ENCODE assay signal across 10 cellular contexts in genomic region chr1:152926091-152926490, GRCh38. TPM values are rescaled to one million over a fixed set of nuclear protein-coding genes. Genes with fewer than 3 reads are reported as not detected.
DNase-seq lines count a peak whose midpoint lies in the region; ATAC-seq and TF ChIP-seq lines count a peak whose summit lies in the region.
"Had no signal": no experiment of that assay in that cellular context is flagged by ENCODE, and none has a peak within 500 bp of the region (broad histone marks: within the 10 kb centered on the region; RNA-seq: fewer than 3 reads in every experiment).

No MANE protein-coding gene starts in this region.

- H3K9me3 Mint-ChIP-seq in activated CD8-positive, alpha-beta T cell treated with anti-CD3 and anti-CD28 coated beads for 36 hours, result no peaks in the 10 kb centered on the region
- H3K9me3 Mint-ChIP-seq: activated B cell treated with CpG ODN at 0.5 μM for 24 hours had no signal

- H3K9me3 ChIP-seq in BE2C (no peaks in the 10 kb centered on the region), NT2/D1 (ENCODE audit: insufficient read depth, low read length) (peaks cover 22% of the 10 kb centered on the region)

- H3K27ac ChIP-seq in foreskin keratinocyte (no peak overlapping the region), caudate nucleus (ENCODE audit: low read depth, low read length) (no peak overlapping the region)

- H3K27me3 Mint-ChIP-seq in activated CD8-positive, alpha-beta T cell treated with anti-CD3 and anti-CD28 coated beads for 36 hours, result peaks cover 13% of the 10 kb centered on the region

- no peaks in the 10 kb centered on the region for H3K36me3 Mint-ChIP-seq in activated CD8-positive, alpha-beta T cell treated with anti-CD3 and anti-CD28 coated beads for 36 hours (ENCODE audit: low read depth)

- H3K27me3 ChIP-seq in BE2C, result no peaks in the 10 kb centered on the region
- no peaks in the 10 kb centered on the region for H3K27me3 ChIP-seq in NT2/D1 (ENCODE audit: insufficient read depth, insufficient read length)
- H3K27me3 ChIP-seq in foreskin keratinocyte, result no peaks in the 10 kb centered on the region

- POLR2A ChIA-PET in activated CD8-positive, alpha-beta T cell treated with anti-CD3 and anti-CD28 coated beads for 36 hours (lab: Charles Lee), result no interaction called here

- H3K4me3 ChIP-seq in BE2C (ENCODE audit: low read depth, low read length) (no peak overlapping the region), NT2/D1 (ENCODE audit: insufficient read length, low read depth) (no peak overlapping the region)

- TF ChIP-seq CTCF in BE2C (IDR thresholded peaks at IDR 0.05; ENCODE audit: low read depth, low read length), result peak; percentile 31
- TF ChIP-seq CTCF in foreskin keratinocyte (conservative IDR thresholded peaks at IDR 0.05), result peak; percentile 88
- no peak for TF ChIP-seq CTCF in activated CD8-positive, alpha-beta T cell treated with anti-CD3 and anti-CD28 coated beads for 36 hours (IDR thresholded peaks at IDR 0.05)

- DNase-seq in BE2C (no peak), NT2/D1 (ENCODE audit: low read depth, low spot score) (peak; percentile 11), foreskin keratinocyte (peak in 1 of 2 donors; percentile 64), caudate nucleus (lab: John Stamatoyannopoulos, UW) (no peak), kidney glomerular epithelial cell (lab: John Stamatoyannopoulos, UW) (no peak)
- DNase-seq in activated CD8-positive, alpha-beta T cell treated with anti-CD3 and anti-CD28 coated beads for 36 hours, result no peak
- DNase-seq: activated B cell treated with CpG ODN at 0.5 μM for 24 hours had no signal

- no peak overlapping the region for H3K9ac ChIP-seq in NT2/D1 (ENCODE audit: insufficient read length, low read depth)

- no peaks in the 10 kb centered on the region for H3K36me3 ChIP-seq in BE2C
- no peaks in the 10 kb centered on the region for H3K36me3 ChIP-seq in NT2/D1 (ENCODE audit: insufficient read depth, insufficient read length, low read length)

- no peaks in the 10 kb centered on the region for H3K4me1 ChIP-seq in BE2C
- H3K4me1 ChIP-seq in NT2/D1 (ENCODE audit: insufficient read depth, insufficient read length), result no peaks in the 10 kb centered on the region
- no peaks in the 10 kb centered on the region for H3K4me1 ChIP-seq in foreskin keratinocyte

- CTCF ChIA-PET in activated CD8-positive, alpha-beta T cell treated with anti-CD3 and anti-CD28 coated beads for 36 hours (lab: Charles Lee), result interaction anchor here (0.7 to 1.9 kb wide), 5 partner anchors 13 to 272 kb away, joined by 4 to 11 read pairs (median 7); partner anchors contain the start of gene SMCP

- ATAC-seq in GM19467 (IDR thresholded peaks at IDR 0.05; ENCODE audit: unreplicated experiment), result peak; percentile 56
- peak; percentile 41 for ATAC-seq in foreskin keratinocyte
- ATAC-seq in GM18873 (IDR thresholded peaks at IDR 0.05; ENCODE audit: low FRiP score, unreplicated experiment), result no peak
- no peak for ATAC-seq in activated CD8-positive, alpha-beta T cell treated with anti-CD3 and anti-CD28 coated beads for 36 hours

- H3K27ac Mint-ChIP-seq in activated CD8-positive, alpha-beta T cell treated with anti-CD3 and anti-CD28 coated beads for 36 hours, result no peak overlapping the region
- H3K27ac Mint-ChIP-seq: activated B cell treated with CpG ODN at 0.5 μM for 24 hours had no signal

- intact Hi-C loops in activated CD8-positive, alpha-beta T cell treated with anti-CD3 and anti-CD28 coated beads for 36 hours (cut with micrococcal nuclease), result no loop called here

- no peaks in the 10 kb centered on the region for H3K4me1 Mint-ChIP-seq in activated CD8-positive, alpha-beta T cell treated with anti-CD3 and anti-CD28 coated beads for 36 hours (ENCODE audit: low read depth)
- H3K4me1 Mint-ChIP-seq: activated B cell treated with CpG ODN at 0.5 μM for 24 hours had no signal

- H3K4me3 Mint-ChIP-seq in activated CD8-positive, alpha-beta T cell treated with anti-CD3 and anti-CD28 coated beads for 36 hours, result no peak overlapping the region
- H3K4me3 Mint-ChIP-seq: activated B cell treated with CpG ODN at 0.5 μM for 24 hours had no signal

RNA-seq across cellular contexts. Expression of gene IVL, which starts 17.7 kb away (rescaled TPM):
- polyA plus RNA-seq in BE2C (2012; ENCODE audit: insufficient read depth, insufficient read length, low read depth), result not detected
- total RNA-seq in foreskin keratinocyte, result 1.5 and 2.1 TPM in 2 replicates
- polyA plus RNA-seq in foreskin keratinocyte, result 1.5 and 2.6 TPM in 2 replicates
- total RNA-seq in activated CD8-positive, alpha-beta T cell treated with anti-CD3 and anti-CD28 coated beads for 36 hours, result not detected
- total RNA-seq: activated B cell treated with CpG ODN at 0.5 μM for 24 hours, mononuclear cell had no signal

RNA-seq across cellular contexts. Expression of gene SPRR5, which starts 20.9 kb away (rescaled TPM):
- polyA plus RNA-seq in BE2C (2012; ENCODE audit: insufficient read depth, insufficient read length, low read depth), result not detected
- total RNA-seq in foreskin keratinocyte, result 0.24 and 0.32 TPM in 2 replicates
- polyA plus RNA-seq in foreskin keratinocyte, result 0.22 and 0.44 TPM in 2 replicates
- not detected for total RNA-seq in activated CD8-positive, alpha-beta T cell treated with anti-CD3 and anti-CD28 coated beads for 36 hours
- total RNA-seq: activated B cell treated with CpG ODN at 0.5 μM for 24 hours, mononuclear cell had no signal

RNA-seq across cellular contexts. Expression of gene SPRR4, which starts 44.4 kb away (rescaled TPM):
- polyA plus RNA-seq in BE2C (2012; ENCODE audit: insufficient read depth, insufficient read length, low read depth), result not detected
- total RNA-seq in foreskin keratinocyte, result 0.18 TPM in 1 of 2 replicates, not detected in the other
- 0.14 and 0.16 TPM in 2 replicates for polyA plus RNA-seq in foreskin keratinocyte
- total RNA-seq in activated CD8-positive, alpha-beta T cell treated with anti-CD3 and anti-CD28 coated beads for 36 hours, result not detected
- total RNA-seq: activated B cell treated with CpG ODN at 0.5 μM for 24 hours, mononuclear cell had no signal

RNA-seq across cellular contexts. Expression of gene SMCP, which starts 48.0 kb away (rescaled TPM):
- not detected for polyA plus RNA-seq in BE2C (2012; ENCODE audit: insufficient read depth, insufficient read length, low read depth)
- not detected in 2 replicates for total RNA-seq in foreskin keratinocyte
- polyA plus RNA-seq in foreskin keratinocyte, result not detected in 2 replicates
- total RNA-seq in activated CD8-positive, alpha-beta T cell treated with anti-CD3 and anti-CD28 coated beads for 36 hours, result not detected
- total RNA-seq: activated B cell treated with CpG ODN at 0.5 μM for 24 hours, mononuclear cell had no signal

RNA-seq across cellular contexts. Expression of gene SPRR1A, which starts 57.8 kb away (rescaled TPM):
- not detected for polyA plus RNA-seq in BE2C (2012; ENCODE audit: insufficient read depth, insufficient read length, low read depth)
- total RNA-seq in foreskin keratinocyte, result 7.7 and 12.7 TPM in 2 replicates
- polyA plus RNA-seq in foreskin keratinocyte, result 9.4 and 21.8 TPM in 2 replicates
- not detected for total RNA-seq in activated CD8-positive, alpha-beta T cell treated with anti-CD3 and anti-CD28 coated beads for 36 hours
- total RNA-seq: activated B cell treated with CpG ODN at 0.5 μM for 24 hours, mononuclear cell had no signal

Comparison
In these comparisons a context has a peak if more than half of its experiments do, and no peak if none do; other contexts are left out.
1. ATAC-seq: peak in GM19467 (single experiment) and foreskin keratinocyte (single experiment); none in GM18873 (single experiment) and activated CD8-positive, alpha-beta T cell treated with anti-CD3 and anti-CD28 coated beads for 36 hours (single experiment).